ENCODE assay signal across 7 cellular contexts in genomic region chr1:29999595-29999994, GRCh38.
"Had no signal": no experiment of that assay in that cellular context is flagged by ENCODE, and none has a peak within 500 bp of the region (broad histone marks: within the 10 kb centered on the region; RNA-seq: fewer than 3 reads in every experiment).

No MANE protein-coding gene starts in this region.

- H3K4me2 ChIP-seq: KMS-11 had no signal

- DNase-seq: GM23248, GOT3, H9, HCEC 1CT, IMR-90 had no signal

- H3K27ac ChIP-seq: GM23248, KMS-11 had no signal

- H3K9ac ChIP-seq: GM23248, KMS-11 had no signal

- H3K4me3 ChIP-seq: GM23248, K562 had no signal

- H2AFZ ChIP-seq: GM23248 had no signal

- ATAC-seq: K562 had no signal
